18 cellular contexts compared by ENCODE assay signal in the genomic region with DNA sequence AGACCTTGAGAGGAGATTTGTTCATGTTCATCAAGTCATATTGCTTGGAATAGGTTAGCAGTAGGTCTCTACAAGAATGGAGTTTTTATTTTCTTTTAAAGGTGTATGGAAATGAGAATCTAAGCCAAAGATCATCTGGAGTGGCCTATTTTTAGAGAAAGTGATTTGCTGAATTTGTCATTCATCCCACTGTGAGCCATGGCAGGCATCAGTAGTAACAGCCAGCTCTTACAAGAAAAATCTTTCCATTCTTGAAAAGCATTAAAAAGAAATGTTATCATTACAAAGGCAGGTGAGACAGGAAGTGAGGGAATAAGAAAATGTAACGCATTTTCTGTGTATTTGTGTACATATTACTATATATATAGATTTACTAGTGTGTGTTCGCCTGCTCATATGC. TPM values are rescaled to one million over a fixed set of nuclear protein-coding genes. Genes with fewer than 3 reads are reported as not detected.
DNase-seq lines count a peak whose midpoint lies in the region; ATAC-seq, FAIRE-seq and TF ChIP-seq lines count a peak whose summit lies in the region.
"Had no signal": no experiment of that assay in that cellular context is flagged by ENCODE, and none has a peak within 500 bp of the region (broad histone marks: within the 10 kb centered on the region; RNA-seq: fewer than 3 reads in every experiment).

No MANE protein-coding gene starts in this region.

- no peaks in the 10 kb centered on the region for H3K4me1 ChIP-seq in A549
- H3K4me1 ChIP-seq in osteoblast (ENCODE audit: insufficient read depth, low read length), result no peaks in the 10 kb centered on the region
- no peaks in the 10 kb centered on the region for H3K4me1 ChIP-seq in CD4-positive, alpha-beta memory T cell (ENCODE audit: insufficient read depth, low read length)
- H3K4me1 ChIP-seq: Caco-2 had no signal

- POLR2A ChIA-PET in A549 (lab: Yijun Ruan, JAX), result no interaction called here
- POLR2A ChIA-PET in CD4-positive, alpha-beta memory T cell (lab: Charles Lee; ENCODE audit: partially characterized antibody), result no interaction called here

- H2AFZ ChIP-seq in osteoblast (ENCODE audit: low read length), result no peak overlapping the region
- H2AFZ ChIP-seq: GM23338 had no signal

- peak; percentile 23 for FAIRE-seq in A549 (lab: Jason Lieb, UNC)
- FAIRE-seq: GM12878, GM19239 had no signal

- TF ChIP-seq CTCF in A549 (IDR thresholded peaks at IDR 0.05) (no peak), osteoblast (IDR thresholded peaks at IDR 0.05; ENCODE audit: extremely low read depth, low read depth, low read length) (no peak)

- H3K4me3 ChIP-seq in A549 (no peak overlapping the region), osteoblast (ENCODE audit: insufficient read depth, low read length) (no peak overlapping the region)
- H3K4me3 ChIP-seq in CD4-positive, alpha-beta memory T cell (ENCODE audit: low read length in 2 of 2), result no peak overlapping the region
- H3K4me3 ChIP-seq: GM12878, GM23338 had no signal

- H3K79me2 ChIP-seq in osteoblast (ENCODE audit: insufficient read depth, low read length), result no peaks in the 10 kb centered on the region

- WGBS in A549 (ENCODE audit: missing lambda C conversion rate), result 56% methylated on average over 2 of the region's 2 CpGs

- intact Hi-C loops in CD4-positive, alpha-beta memory T cell (cut with micrococcal nuclease), result no loop called here

- CTCF ChIA-PET in A549 (lab: Yijun Ruan, JAX), result interaction anchor here (0.8 kb wide), 1 partner anchor 131 kb away, joined by 3 read pairs; no protein-coding TSS in a partner anchor
- CTCF ChIA-PET in CD4-positive, alpha-beta memory T cell (lab: Charles Lee; ENCODE audit: partially characterized antibody), result no interaction called here

- H3K4me2 ChIP-seq in A549 (no peak overlapping the region), osteoblast (ENCODE audit: insufficient read depth, low read length) (no peak overlapping the region)
- H3K4me2 ChIP-seq: GM23338 had no signal

- DNase-seq in A549 (ENCODE audit: low read depth in 1 of 2, low spot score in 1 of 2) (no peak), cerebellar cortex (ENCODE audit: low spot score) (peak; percentile 29), osteoblast (ENCODE audit: insufficient read length, low spot score, missing footprints) (peak; percentile 36), NCI-H2107 treated with DMSO at 0.1 percent for 48 hours (lab: John Stamatoyannopoulos, UW; ENCODE audit: unreplicated experiment) (no peak)
- DNase-seq in CD4-positive, alpha-beta memory T cell, result no peak
- DNase-seq: 8988T; C1 segment of cervical spinal cord; Caco-2; CD8-positive, alpha-beta T cell; DMS153; DND-41; GDM1; H9 had no signal

- H4K20me1 ChIP-seq in osteoblast (ENCODE audit: insufficient read depth, low read length), result no peaks in the 10 kb centered on the region

- H3K9me3 ChIP-seq in A549 (no peaks in the 10 kb centered on the region), osteoblast (ENCODE audit: low read depth, low read length) (no peaks in the 10 kb centered on the region)
- H3K9me3 ChIP-seq in CD4-positive, alpha-beta memory T cell (ENCODE audit: control insufficient read depth in 1 of 2, low read length in 2 of 2), result no peaks in the 10 kb centered on the region
- H3K9me3 ChIP-seq: Caco-2 had no signal

- ATAC-seq in A549, result no peak
- no peak for ATAC-seq in HG02678 (IDR thresholded peaks at IDR 0.05; ENCODE audit: unreplicated experiment)
- ATAC-seq: CD8-positive, alpha-beta T cell; GM12878; GM23338; HCT116 had no signal

- H3K4me1 Mint-ChIP-seq in CD4-positive, alpha-beta memory T cell, result no peaks in the 10 kb centered on the region

- peaks cover 0 to 2% (median 0%) of the 10 kb centered on the region in 8 donors for H3K9me3 Mint-ChIP-seq in CD4-positive, alpha-beta memory T cell
- H3K9me3 Mint-ChIP-seq: CD8-positive, alpha-beta T cell had no signal

- TF ChIP-seq POLR2A in A549 (IDR thresholded peaks at IDR 0.05; ENCODE audit: low read length), result no peak

- no peak for TF ChIP-seq EP300 in A549 (IDR thresholded peaks at IDR 0.05)

- H3K27ac ChIP-seq in A549 (no peak overlapping the region), osteoblast (ENCODE audit: low read depth, low read length) (no peak overlapping the region)
- H3K27ac ChIP-seq in CD4-positive, alpha-beta memory T cell (ENCODE audit: low read depth, low read length), result no peak overlapping the region

- H3K27ac Mint-ChIP-seq in CD4-positive, alpha-beta memory T cell, result no peak overlapping the region
- H3K27ac Mint-ChIP-seq: CD8-positive, alpha-beta T cell; GM23338; H9 had no signal

- H3K27me3 ChIP-seq in osteoblast (ENCODE audit: insufficient read depth, low read length), result no peaks in the 10 kb centered on the region
- no peaks in the 10 kb centered on the region for H3K27me3 ChIP-seq in CD4-positive, alpha-beta memory T cell (ENCODE audit: insufficient read depth, low read length)

- peaks cover 0 to 1% of the 10 kb centered on the region in 2 donors for H3K27me3 Mint-ChIP-seq in CD4-positive, alpha-beta memory T cell

- H3K4me3 Mint-ChIP-seq in CD4-positive, alpha-beta memory T cell, result no peak overlapping the region
- H3K4me3 Mint-ChIP-seq: CD8-positive, alpha-beta T cell; GM23338; H9 had no signal

- TF ChIP-seq RAD21 in A549 (conservative IDR thresholded peaks at IDR 0.05 in 1 of 2, IDR thresholded peaks at IDR 0.05 in 1 of 2), result no peak

- H3K36me3 ChIP-seq in osteoblast (ENCODE audit: insufficient read depth, low read length), result no peaks in the 10 kb centered on the region
- H3K36me3 ChIP-seq in CD4-positive, alpha-beta memory T cell (ENCODE audit: insufficient read depth, low read length), result no peaks in the 10 kb centered on the region

- H3K36me3 Mint-ChIP-seq in CD4-positive, alpha-beta memory T cell, result no peaks in the 10 kb centered on the region
- H3K36me3 Mint-ChIP-seq: CD8-positive, alpha-beta T cell had no signal

TF ChIP-seq in A549, 52 proteins besides CTCF, POLR2A, EP300 and RAD21:
- TF ChIP-seq, protein P1, sequence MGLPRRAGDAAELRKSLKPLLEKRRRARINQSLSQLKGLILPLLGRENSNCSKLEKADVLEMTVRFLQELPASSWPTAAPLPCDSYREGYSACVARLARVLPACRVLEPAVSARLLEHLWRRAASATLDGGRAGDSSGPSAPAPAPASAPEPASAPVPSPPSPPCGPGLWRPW (IDR thresholded peaks at IDR 0.05), result no peak
- TF ChIP-seq SMC3 (IDR thresholded peaks at IDR 0.05), result no peak
- TF ChIP-seq CHD4 (IDR thresholded peaks at IDR 0.05; ENCODE audit: borderline replicate concordance), result no peak
- no peak for TF ChIP-seq CEBPB (IDR thresholded peaks at IDR 0.05)
- TF ChIP-seq NR3C1 (IDR thresholded peaks at IDR 0.05), result no peak
- TF ChIP-seq HOXA7 (CRISPR knock-in tag; IDR thresholded peaks at IDR 0.05), result no peak
- no peak for TF ChIP-seq ZFP36 (IDR thresholded peaks at IDR 0.05; ENCODE audit: borderline replicate concordance, partially characterized antibody)
- TF ChIP-seq ZC3H11A (IDR thresholded peaks at IDR 0.05), result no peak
- no peak for TF ChIP-seq CHD2 (IDR thresholded peaks at IDR 0.05; ENCODE audit: low read length, partially characterized antibody)
- TF ChIP-seq, protein P2, sequence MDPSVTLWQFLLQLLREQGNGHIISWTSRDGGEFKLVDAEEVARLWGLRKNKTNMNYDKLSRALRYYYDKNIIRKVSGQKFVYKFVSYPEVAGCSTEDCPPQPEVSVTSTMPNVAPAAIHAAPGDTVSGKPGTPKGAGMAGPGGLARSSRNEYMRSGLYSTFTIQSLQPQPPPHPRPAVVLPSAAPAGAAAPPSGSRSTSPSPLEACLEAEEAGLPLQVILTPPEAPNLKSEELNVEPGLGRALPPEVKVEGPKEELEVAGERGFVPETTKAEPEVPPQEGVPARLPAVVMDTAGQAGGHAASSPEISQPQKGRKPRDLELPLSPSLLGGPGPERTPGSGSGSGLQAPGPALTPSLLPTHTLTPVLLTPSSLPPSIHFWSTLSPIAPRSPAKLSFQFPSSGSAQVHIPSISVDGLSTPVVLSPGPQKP (IDR thresholded peaks at IDR 0.05; ENCODE audit: low read depth, low read length), result no peak
- TF ChIP-seq, protein P3, sequence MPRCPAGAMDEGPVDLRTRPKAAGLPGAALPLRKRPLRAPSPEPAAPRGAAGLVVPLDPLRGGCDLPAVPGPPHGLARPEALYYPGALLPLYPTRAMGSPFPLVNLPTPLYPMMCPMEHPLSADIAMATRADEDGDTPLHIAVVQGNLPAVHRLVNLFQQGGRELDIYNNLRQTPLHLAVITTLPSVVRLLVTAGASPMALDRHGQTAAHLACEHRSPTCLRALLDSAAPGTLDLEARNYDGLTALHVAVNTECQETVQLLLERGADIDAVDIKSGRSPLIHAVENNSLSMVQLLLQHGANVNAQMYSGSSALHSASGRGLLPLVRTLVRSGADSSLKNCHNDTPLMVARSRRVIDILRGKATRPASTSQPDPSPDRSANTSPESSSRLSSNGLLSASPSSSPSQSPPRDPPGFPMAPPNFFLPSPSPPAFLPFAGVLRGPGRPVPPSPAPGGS (IDR thresholded peaks at IDR 0.05), result no peak
- no peak for TF ChIP-seq RFX5 (IDR thresholded peaks at IDR 0.05)
- no peak for TF ChIP-seq HDAC2 (IDR thresholded peaks at IDR 0.05)
- no peak for TF ChIP-seq EHMT2 (IDR thresholded peaks at IDR 0.05; ENCODE audit: low read depth)
- no peak for TF ChIP-seq ZNF302 (CRISPR knock-in tag; IDR thresholded peaks at IDR 0.05)
- no peak for TF ChIP-seq KDM5A (IDR thresholded peaks at IDR 0.05)
- no peak for TF ChIP-seq CBX2 (IDR thresholded peaks at IDR 0.05; ENCODE audit: borderline replicate concordance, low read depth)
- no peak for TF ChIP-seq RCOR1 (IDR thresholded peaks at IDR 0.05; ENCODE audit: low read depth, low read length)

RNA-seq across cellular contexts. Expression of a gene that starts 29.6 kb away (rescaled TPM):
- 2.1 and 2.2 TPM in 2 replicates for polyA plus RNA-seq in A549 (2011; rRNA removed)
- 0.69 and 0.95 TPM in 2 replicates for polyA plus RNA-seq in A549 (2012; cell fraction: cytosol; rRNA removed)
- 0.56 and 1.1 TPM in 2 replicates for polyA plus RNA-seq in A549 (2012; cell fraction: nucleus; rRNA removed)
- 2.8 to 3.4 TPM (median 3.2 TPM) in 3 replicates for polyA plus RNA-seq in A549 (2017; fragmentation: RNase III; extraction: RNeasy Plus Mini Kit Qiagen cat#74134 plus additional on column Dnase treatment)
- polyA minus RNA-seq in A549 (2011; rRNA and poly(A)+ RNA removed), result 3.4 and 7.7 TPM in 2 replicates
- 3.3 and 6.5 TPM in 2 replicates for total RNA-seq in osteoblast
- not detected for total RNA-seq in CD4-positive, alpha-beta memory T cell
- not detected for polyA plus RNA-seq in CD4-positive, alpha-beta memory T cell
- total RNA-seq: Caco-2; CD8-positive, alpha-beta T cell; GM12878 had no signal

Comparison
In these comparisons a context has a peak if more than half of its experiments do, and no peak if none do; other contexts are left out.
1. DNase-seq: peak in cerebellar cortex (single experiment) and osteoblast (single experiment); none in A549 (0 of 2), CD4-positive, alpha-beta memory T cell (0 of 5) and NCI-H2107 treated with DMSO at 0.1 percent for 48 hours (single experiment).